8 cellular contexts compared by ENCODE assay signal in the genomic region with DNA sequence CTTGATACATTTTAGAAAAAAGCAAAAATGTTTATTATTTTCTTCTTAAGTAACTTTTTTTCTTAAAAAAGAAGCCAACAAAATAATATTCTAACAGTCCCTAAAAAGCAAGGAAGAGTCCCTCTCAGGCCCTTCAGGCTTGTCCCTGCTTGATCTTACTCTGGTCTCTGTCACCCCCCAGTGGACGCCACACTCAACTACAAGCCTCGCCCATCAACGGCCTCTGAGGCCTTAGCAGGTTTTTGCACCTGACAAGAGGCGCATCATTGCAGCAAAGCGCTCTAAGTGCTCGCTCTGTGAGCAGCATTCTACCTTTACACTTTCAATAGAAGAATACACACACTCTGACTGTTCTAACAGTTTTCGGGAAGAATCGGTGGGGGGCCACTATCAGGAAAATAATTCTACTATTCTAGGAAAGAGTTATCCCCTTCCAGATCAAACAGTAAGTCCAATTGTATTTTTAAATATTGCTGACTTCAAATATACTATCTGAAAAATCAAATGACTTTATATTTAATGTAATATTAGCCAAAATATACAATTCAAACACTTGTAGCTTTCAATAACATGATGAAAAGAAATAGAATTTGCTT.
DNase-seq lines count a peak whose midpoint lies in the region; ATAC-seq and TF ChIP-seq lines count a peak whose summit lies in the region.

No MANE protein-coding gene starts in this region.

- no peaks in the 10 kb centered on the region for H3K4me1 Mint-ChIP-seq in activated T-cell treated with anti-CD3 and anti-CD28 coated beads, Interleukin-2, amount 50 U/mL, for 72 hours (ENCODE audit: low read depth)

- H4K20me1 ChIP-seq in osteoblast (ENCODE audit: insufficient read depth, low read length): no peaks in the 10 kb centered on the region

- H3K36me3 ChIP-seq in osteoblast (ENCODE audit: insufficient read depth, low read length) (no peaks in the 10 kb centered on the region), thyroid gland (no peaks in the 10 kb centered on the region)

- no peaks in the 10 kb centered on the region for H3K27me3 Mint-ChIP-seq in activated T-cell treated with anti-CD3 and anti-CD28 coated beads, Interleukin-2, amount 50 U/mL, for 72 hours (ENCODE audit: low read depth)

- intact Hi-C loops in thyroid gland (cut with DNase I): no loop called here

- no peaks in the 10 kb centered on the region for H3K79me2 ChIP-seq in osteoblast (ENCODE audit: insufficient read depth, low read length)

- no peaks in the 10 kb centered on the region for H3K36me3 Mint-ChIP-seq in activated T-cell treated with anti-CD3 and anti-CD28 coated beads, Interleukin-2, amount 50 U/mL, for 72 hours (ENCODE audit: insufficient read depth in 2 of 2)

- peak; percentile 90 for ATAC-seq in GM18868 (IDR thresholded peaks at IDR 0.05; ENCODE audit: unreplicated experiment)
- ATAC-seq in HG03442 (IDR thresholded peaks at IDR 0.05; ENCODE audit: unreplicated experiment): peak; percentile 77
- peak; percentile 77 to 83 for ATAC-seq in activated T-cell treated with anti-CD3 and anti-CD28 coated beads, Interleukin-2, amount 50 U/mL, for 72 hours (replicated peaks in 1 of 2)

- H2AFZ ChIP-seq in osteoblast (ENCODE audit: low read length): no peak overlapping the region

- 60 to 62% methylated on average over 8 of the region's 8 CpGs for whole genome bisulfite sequencing in thyroid gland, 2 donors

- DNase-seq in AG20443 (ENCODE audit: low spot score) (peak; percentile 77), OCI-M2 (lab: John Stamatoyannopoulos, UW; ENCODE audit: unreplicated experiment) (peak; percentile 1), fibroblast of villous mesenchyme (ENCODE audit: low read depth) (peak; percentile 56), osteoblast (ENCODE audit: insufficient read length, low spot score, missing footprints) (peak; percentile 90), thyroid gland (peak; percentile 47 to 52)
- DNase-seq in activated T-cell treated with anti-CD3 and anti-CD28 coated beads, Interleukin-2, amount 50 U/mL, for 72 hours: peak; percentile 72 to 79

- H3K9me3 Mint-ChIP-seq in activated T-cell treated with anti-CD3 and anti-CD28 coated beads, Interleukin-2, amount 50 U/mL, for 72 hours: no peaks in the 10 kb centered on the region

- no peak overlapping the region for H3K4me3 Mint-ChIP-seq in activated T-cell treated with anti-CD3 and anti-CD28 coated beads, Interleukin-2, amount 50 U/mL, for 72 hours

- H3K4me1 ChIP-seq in osteoblast (ENCODE audit: insufficient read depth, low read length) (no peaks in the 10 kb centered on the region), thyroid gland (no peaks in the 10 kb centered on the region)

- TF ChIP-seq CTCF in fibroblast of villous mesenchyme (IDR thresholded peaks at IDR 0.05; ENCODE audit: insufficient read depth, low read depth, low read length) (peak; percentile 91), osteoblast (IDR thresholded peaks at IDR 0.05; ENCODE audit: extremely low read depth, low read depth, low read length) (peak; percentile 81), thyroid gland (IDR thresholded peaks at IDR 0.05) (peak; percentile 39 to 79 (median 53))

- no peaks in the 10 kb centered on the region for H3K27me3 ChIP-seq in osteoblast (ENCODE audit: insufficient read depth, low read length)
- H3K27me3 ChIP-seq in thyroid gland: no peaks in the 10 kb centered on the region

- H3K4me3 ChIP-seq in fibroblast of villous mesenchyme (ENCODE audit: low read depth, low read length) (no peak overlapping the region), osteoblast (ENCODE audit: insufficient read depth, low read length) (no peak overlapping the region), thyroid gland (replicated peaks in 1 of 3) (no peak overlapping the region)

- no peak overlapping the region for H3K27ac Mint-ChIP-seq in activated T-cell treated with anti-CD3 and anti-CD28 coated beads, Interleukin-2, amount 50 U/mL, for 72 hours

- no peak for TF ChIP-seq POLR2A in thyroid gland (IDR thresholded peaks at IDR 0.05)

- no peak overlapping the region for H3K4me2 ChIP-seq in osteoblast (ENCODE audit: insufficient read depth, low read length)

- no peak overlapping the region for H3K27ac ChIP-seq in osteoblast (ENCODE audit: low read depth, low read length)
- H3K27ac ChIP-seq in thyroid gland: no peak overlapping the region

- H3K9me3 ChIP-seq in osteoblast (ENCODE audit: low read depth, low read length): no peaks in the 10 kb centered on the region
- no peaks in the 10 kb centered on the region for H3K9me3 ChIP-seq in thyroid gland

Comparison
In these comparisons a context has a peak if more than half of its experiments do, and no peak if none do; other contexts are left out.
1. DNase-seq: peak in every context shown above with its lines; median percentile 90 in osteoblast; 77 in AG20443; 76 in activated T-cell treated with anti-CD3 and anti-CD28 coated beads, Interleukin-2, amount 50 U/mL, for 72 hours; 56 in fibroblast of villous mesenchyme; 50 in thyroid gland; 1 in OCI-M2.